Comparison of ENCODE assay signal across 23 cellular contexts in the genomic region with DNA sequence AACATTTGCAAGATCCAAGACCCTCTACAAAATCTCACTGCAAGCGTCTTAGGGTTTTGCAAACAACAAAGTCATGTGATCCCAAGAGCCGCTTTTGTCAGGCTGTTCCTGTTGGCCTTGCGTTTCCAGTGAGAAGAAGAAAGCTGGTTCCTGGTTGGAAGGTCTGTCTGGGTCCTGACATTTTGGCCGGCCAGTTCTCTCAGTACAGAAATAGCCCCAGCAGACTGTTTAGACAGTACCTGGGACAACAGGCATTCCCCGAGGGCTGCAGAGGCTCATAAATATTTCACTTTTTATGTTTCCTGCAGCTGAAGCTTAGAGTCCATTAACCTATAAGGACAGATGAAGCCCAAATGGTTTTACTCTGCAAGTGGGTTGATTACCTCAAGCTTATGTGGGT.
"Had no signal": no experiment of that assay in that cellular context is flagged by ENCODE, and none has a peak within 500 bp of the region (broad histone marks: within the 10 kb centered on the region; RNA-seq: fewer than 3 reads in every experiment).

No MANE protein-coding gene starts in this region.

- ATAC-seq: activated CD8-positive, alpha-beta memory T cell treated with anti-CD3 and anti-CD28 coated beads, Interleukin-2, amount 10 ng/mL, durations not matched to agents 7 days and 5 days; activated CD8-positive, alpha-beta T cell treated with anti-CD3 and anti-CD28 coated beads for 36 hours; activated naive CD8-positive, alpha-beta T cell treated with anti-CD3 and anti-CD28 coated beads, Interleukin-2, amount 50 U/mL, for 24 hours; foreskin keratinocyte; lower lobe of right lung; mucosa of descending colon; upper lobe of right lung had no signal

- H3K36me3 ChIP-seq: cardiac muscle cell, lower lobe of right lung, spleen, upper lobe of right lung, WERI-Rb-1 had no signal

- H3K4me3 Mint-ChIP-seq: activated CD4-positive, alpha-beta T cell treated with anti-CD3 and anti-CD28 coated beads, Interleukin-2, amount 10 ng/mL, durations not matched to agents 7 days and 5 days; activated CD8-positive, alpha-beta memory T cell treated with anti-CD3 and anti-CD28 coated beads, Interleukin-2, amount 10 ng/mL, durations not matched to agents 7 days and 5 days; activated CD8-positive, alpha-beta T cell treated with anti-CD3 and anti-CD28 coated beads for 36 hours; activated naive CD4-positive, alpha-beta T cell treated with anti-CD3 and anti-CD28 coated beads, Interleukin-2, amount 10 ng/mL, durations not matched to agents 7 days and 5 days; activated naive CD8-positive, alpha-beta T cell treated with anti-CD3 and anti-CD28 coated beads, Interleukin-2, amount 50 U/mL, for 24 hours; dendritic cell treated with granulocyte-macrophage colony-stimulating factor and Interleukin-4, amounts not matched to agents 40 ng/mL and 50 ng/mL, for 4 days; neural crest cell had no signal

- H3K4me1 Mint-ChIP-seq: activated naive CD4-positive, alpha-beta T cell treated with anti-CD3 and anti-CD28 coated beads, Interleukin-2, amount 10 ng/mL, durations not matched to agents 7 days and 5 days had no signal

- H3K9me3 ChIP-seq: lower lobe of right lung, mucosa of descending colon, spleen, upper lobe of right lung had no signal

- DNase-seq: activated CD4-positive, alpha-beta T cell treated with anti-CD3 and anti-CD28 coated beads, Interleukin-2, amount 10 ng/mL, durations not matched to agents 7 days and 5 days; activated CD4-positive, CD25-positive, alpha-beta regulatory T cell treated with anti-CD3 and anti-CD28 coated beads, Interleukin-2, amount 50 U/mL, for 72 hours; activated CD8-positive, alpha-beta memory T cell treated with anti-CD3 and anti-CD28 coated beads, Interleukin-2, amount 10 ng/mL, durations not matched to agents 7 days and 5 days; activated CD8-positive, alpha-beta T cell treated with anti-CD3 and anti-CD28 coated beads for 36 hours; activated effector memory CD4-positive, alpha-beta T cell treated with anti-CD3 and anti-CD28 coated beads, Interleukin-2, amount 50 U/mL, for 16 hours; activated naive CD4-positive, alpha-beta T cell treated with anti-CD3 and anti-CD28 coated beads, Interleukin-2, amount 10 ng/mL, durations not matched to agents 7 days and 5 days; activated naive CD8-positive, alpha-beta T cell treated with anti-CD3 and anti-CD28 coated beads, Interleukin-2, amount 50 U/mL, for 24 hours; activated T-cell treated with anti-CD3 and anti-CD28 coated beads for 4 hours; effector CD4-positive, alpha-beta T cell; foreskin keratinocyte; lower lobe of right lung; mesendoderm; mucosa of descending colon; spleen; stimulated activated CD4-positive, alpha-beta T cell treated with anti-CD3 and anti-CD28 coated beads, Interleukin-4, amount 100 ng/mL, for 1 hour; stimulated activated naive CD4-positive, alpha-beta T cell treated with Interleukin-2 at 50 U/mL for 16 hours; T-helper 2 cell; upper lobe of right lung; WERI-Rb-1 had no signal

- H3K27ac ChIP-seq: cardiac muscle cell, foreskin keratinocyte, lower lobe of right lung, upper lobe of right lung, WERI-Rb-1 had no signal

- H3K36me3 Mint-ChIP-seq: activated naive CD4-positive, alpha-beta T cell treated with anti-CD3 and anti-CD28 coated beads, Interleukin-2, amount 10 ng/mL, durations not matched to agents 7 days and 5 days had no signal

- H3K27me3 ChIP-seq: foreskin keratinocyte, spleen, upper lobe of right lung had no signal

- H3K9me3 Mint-ChIP-seq: activated CD4-positive, alpha-beta T cell treated with anti-CD3 and anti-CD28 coated beads, Interleukin-2, amount 10 ng/mL, durations not matched to agents 7 days and 5 days; activated CD8-positive, alpha-beta T cell treated with anti-CD3 and anti-CD28 coated beads for 36 hours; activated naive CD4-positive, alpha-beta T cell treated with anti-CD3 and anti-CD28 coated beads, Interleukin-2, amount 10 ng/mL, durations not matched to agents 7 days and 5 days; activated naive CD8-positive, alpha-beta T cell treated with anti-CD3 and anti-CD28 coated beads, Interleukin-2, amount 50 U/mL, for 24 hours; dendritic cell treated with granulocyte-macrophage colony-stimulating factor and Interleukin-4, amounts not matched to agents 40 ng/mL and 50 ng/mL, for 4 days; neural crest cell had no signal

- H3K27me3 Mint-ChIP-seq: activated CD4-positive, alpha-beta T cell treated with anti-CD3 and anti-CD28 coated beads, Interleukin-2, amount 10 ng/mL, durations not matched to agents 7 days and 5 days; activated CD8-positive, alpha-beta T cell treated with anti-CD3 and anti-CD28 coated beads for 36 hours; activated naive CD4-positive, alpha-beta T cell treated with anti-CD3 and anti-CD28 coated beads, Interleukin-2, amount 10 ng/mL, durations not matched to agents 7 days and 5 days; activated naive CD8-positive, alpha-beta T cell treated with anti-CD3 and anti-CD28 coated beads, Interleukin-2, amount 50 U/mL, for 24 hours; dendritic cell treated with granulocyte-macrophage colony-stimulating factor and Interleukin-4, amounts not matched to agents 40 ng/mL and 50 ng/mL, for 4 days had no signal

- H3K27ac Mint-ChIP-seq: activated CD4-positive, alpha-beta T cell treated with anti-CD3 and anti-CD28 coated beads, Interleukin-2, amount 10 ng/mL, durations not matched to agents 7 days and 5 days; activated CD8-positive, alpha-beta memory T cell treated with anti-CD3 and anti-CD28 coated beads, Interleukin-2, amount 10 ng/mL, durations not matched to agents 7 days and 5 days; activated CD8-positive, alpha-beta T cell treated with anti-CD3 and anti-CD28 coated beads for 36 hours; activated naive CD4-positive, alpha-beta T cell treated with anti-CD3 and anti-CD28 coated beads, Interleukin-2, amount 10 ng/mL, durations not matched to agents 7 days and 5 days; activated naive CD8-positive, alpha-beta T cell treated with anti-CD3 and anti-CD28 coated beads, Interleukin-2, amount 50 U/mL, for 24 hours; progenitor cell of endocrine pancreas had no signal

- H3K4me1 ChIP-seq: foreskin keratinocyte, upper lobe of right lung had no signal

- H3K4me3 ChIP-seq: cardiac muscle cell, lower lobe of right lung, mucosa of descending colon, spleen, upper lobe of right lung had no signal
